ENCODE assay signal across 7 cellular contexts in genomic region chr5:122458278-122458872, GRCh38.
A peak's percentile ranks its signal among the peaks of the same experiment; 100 is the strongest.
DNase-seq lines count a peak whose midpoint lies in the region; ATAC-seq, FAIRE-seq and TF ChIP-seq lines count a peak whose summit lies in the region.

No MANE protein-coding gene starts in this region.

- H2AFZ ChIP-seq in Karpas-422 (ENCODE audit: low read length) = no peak overlapping the region
- no peak overlapping the region for H2AFZ ChIP-seq in mammary epithelial cell (ENCODE audit: low read depth, low read length)

- 89% methylated on average over 7 of the region's 8 CpGs for WGBS in mammary epithelial cell (ENCODE audit: low coverage, missing lambda C conversion rate)

- no TSS peak for BruUV-seq in mammary epithelial cell (replicated peaks; lab: Mats Ljungman, UMichigan)

- dilution Hi-C loops in mammary epithelial cell (cut with HindIII; ENCODE audit: low sequenced_read_pairs) = no loop called here

- peak; percentile 51 for FAIRE-seq in GM12891 (lab: Jason Lieb, UNC)

- H3K27ac ChIP-seq in Karpas-422 (ENCODE audit: low read length) = no peak overlapping the region
- H3K27ac ChIP-seq in mammary epithelial cell (ENCODE audit: insufficient read depth, low read depth, low read length) = no peak overlapping the region
- no peak overlapping the region for H3K27ac ChIP-seq in gastrocnemius medialis

- H3K9me2 ChIP-seq in Karpas-422 (replicated peaks; ENCODE audit: insufficient read depth, low read length) = no peaks in the 10 kb centered on the region

- no peaks in the 10 kb centered on the region for H3K4me1 Mint-ChIP-seq in progenitor cell of endocrine pancreas (ENCODE audit: low read depth)
- H3K4me1 Mint-ChIP-seq in stimulated activated naive CD8-positive, alpha-beta T cell treated with anti-CD3 and anti-CD28 coated beads, Interleukin-15, amount 100 ng/mL, for 72 hours = no peaks in the 10 kb centered on the region

- H4K20me1 ChIP-seq in Karpas-422 (ENCODE audit: insufficient read depth, low read depth, low read length) (no peaks in the 10 kb centered on the region), mammary epithelial cell (ENCODE audit: insufficient read depth, low read length) (no peaks in the 10 kb centered on the region)

- no peak overlapping the region for H3K4me2 ChIP-seq in Karpas-422 (ENCODE audit: low read depth, low read length, poor library complexity, severe bottlenecking)
- no peak overlapping the region for H3K4me2 ChIP-seq in mammary epithelial cell (ENCODE audit: insufficient read depth, low read depth, low read length)

- no peak overlapping the region for H3K27ac Mint-ChIP-seq in progenitor cell of endocrine pancreas
- no peak overlapping the region for H3K27ac Mint-ChIP-seq in stimulated activated naive CD8-positive, alpha-beta T cell treated with anti-CD3 and anti-CD28 coated beads, Interleukin-15, amount 100 ng/mL, for 72 hours

- peak; percentile 7 for DNase-seq in GM12891 (ENCODE audit: insufficient read length, low spot score)
- peak; percentile 69 for DNase-seq in Karpas-422
- no peak for DNase-seq in mammary epithelial cell
- DNase-seq in progenitor cell of endocrine pancreas (ENCODE audit: low spot score, unreplicated experiment) = no peak
- DNase-seq in gastrocnemius medialis = no peak
- DNase-seq in stimulated activated naive CD8-positive, alpha-beta T cell treated with anti-CD3 and anti-CD28 coated beads, Interleukin-15, amount 100 ng/mL, for 72 hours = no peak

- CTCF ChIA-PET in mammary epithelial cell (lab: Charles Lee; ENCODE audit: low non-redundant PET) = no interaction called here

- intact Hi-C loops in mammary epithelial cell (cut with micrococcal nuclease) = no loop called here
- intact Hi-C loops in gastrocnemius medialis (cut with DNase I; ENCODE audit: low total_unique reads) = no loop called here

- H3K79me2 ChIP-seq in Karpas-422 (ENCODE audit: low read length) (no peaks in the 10 kb centered on the region), mammary epithelial cell (ENCODE audit: insufficient read depth, low read length) (no peaks in the 10 kb centered on the region)

- H3K27me3 Mint-ChIP-seq in progenitor cell of endocrine pancreas = no peaks in the 10 kb centered on the region
- peaks cover 14% of the 10 kb centered on the region for H3K27me3 Mint-ChIP-seq in stimulated activated naive CD8-positive, alpha-beta T cell treated with anti-CD3 and anti-CD28 coated beads, Interleukin-15, amount 100 ng/mL, for 72 hours

- H3K9me3 ChIP-seq in Karpas-422 (ENCODE audit: low read length) (no peaks in the 10 kb centered on the region), mammary epithelial cell (replicated peaks; ENCODE audit: insufficient read depth, low read length) (no peaks in the 10 kb centered on the region), gastrocnemius medialis (no peaks in the 10 kb centered on the region)

- in situ Hi-C loops in mammary epithelial cell (cut with MboI; ENCODE audit: low sequenced_read_pairs in 2 of 2) (no loop called here), gastrocnemius medialis (cut with MboI; ENCODE audit: low sequenced_read_pairs in 4 of 4) (no loop called here)

- ATAC-seq in GM21576 (IDR thresholded peaks at IDR 0.05; ENCODE audit: unreplicated experiment) (peak; percentile 79), gastrocnemius medialis (no peak)
- ATAC-seq in stimulated activated naive CD8-positive, alpha-beta T cell treated with anti-CD3 and anti-CD28 coated beads, Interleukin-15, amount 100 ng/mL, for 72 hours = no peak

- H3K9ac ChIP-seq in Karpas-422 (ENCODE audit: low read length) = no peak overlapping the region
- no peak overlapping the region for H3K9ac ChIP-seq in mammary epithelial cell (ENCODE audit: insufficient read depth, low read length)

- H3K4me3 ChIP-seq in Karpas-422 (ENCODE audit: low read length) = no peak overlapping the region
- H3K4me3 ChIP-seq in mammary epithelial cell (replicated peaks in 1 of 3; ENCODE audit: insufficient read depth in 1 of 3, low read depth in 2 of 3, low read length in 3 of 3) = no peak overlapping the region
- no peak overlapping the region for H3K4me3 ChIP-seq in gastrocnemius medialis

- peak; percentile 64 to 72 for TF ChIP-seq CTCF in mammary epithelial cell (conservative IDR thresholded peaks at IDR 0.05 in 1 of 2, IDR thresholded peaks at IDR 0.05 in 1 of 2; ENCODE audit: extremely low read depth in 1 of 2, insufficient read depth in 1 of 2, low read depth in 1 of 2, low read length in 2 of 2)
- TF ChIP-seq CTCF in progenitor cell of endocrine pancreas (IDR thresholded peaks at IDR 0.05; ENCODE audit: unreplicated experiment) = peak; percentile 58
- peak in 1 of 5 experiments; percentile 27 for TF ChIP-seq CTCF in gastrocnemius medialis (IDR thresholded peaks at IDR 0.05 in 4 of 5, conservative IDR thresholded peaks at IDR 0.05 in 1 of 5)

- no peaks in the 10 kb centered on the region for H3K27me3 ChIP-seq in Karpas-422 (ENCODE audit: low read length)
- H3K27me3 ChIP-seq in mammary epithelial cell (ENCODE audit: insufficient read depth, low read length) = peaks cover 2% of the 10 kb centered on the region
- H3K27me3 ChIP-seq in gastrocnemius medialis = no peaks in the 10 kb centered on the region

- no peaks in the 10 kb centered on the region for H3K9me3 Mint-ChIP-seq in progenitor cell of endocrine pancreas (ENCODE audit: low read depth)
- no peaks in the 10 kb centered on the region for H3K9me3 Mint-ChIP-seq in stimulated activated naive CD8-positive, alpha-beta T cell treated with anti-CD3 and anti-CD28 coated beads, Interleukin-15, amount 100 ng/mL, for 72 hours

- no peak for TF ChIP-seq POLR2A in GM12891 (IDR thresholded peaks at IDR 0.05; ENCODE audit: low read depth, low read length)
- no peak for TF ChIP-seq POLR2A in gastrocnemius medialis (IDR thresholded peaks at IDR 0.05)

- H3K36me3 Mint-ChIP-seq in progenitor cell of endocrine pancreas (ENCODE audit: insufficient read depth) = peaks cover 4% of the 10 kb centered on the region

- no peaks in the 10 kb centered on the region for H3K36me3 ChIP-seq in Karpas-422 (ENCODE audit: insufficient read depth, low read length)
- no peaks in the 10 kb centered on the region for H3K36me3 ChIP-seq in mammary epithelial cell (ENCODE audit: insufficient read depth, low read length)
- no peaks in the 10 kb centered on the region for H3K36me3 ChIP-seq in gastrocnemius medialis

- H3K4me1 ChIP-seq in Karpas-422 (ENCODE audit: low read length) (no peaks in the 10 kb centered on the region), mammary epithelial cell (ENCODE audit: insufficient read depth, low read length) (no peaks in the 10 kb centered on the region), gastrocnemius medialis (no peaks in the 10 kb centered on the region)

- no peak overlapping the region for H3K4me3 Mint-ChIP-seq in progenitor cell of endocrine pancreas (ENCODE audit: low read depth)
- H3K4me3 Mint-ChIP-seq in stimulated activated naive CD8-positive, alpha-beta T cell treated with anti-CD3 and anti-CD28 coated beads, Interleukin-15, amount 100 ng/mL, for 72 hours = no peak overlapping the region

TF ChIP-seq in GM12891, 5 proteins besides CTCF, POLR2A, EP300 and RAD21:
- TF ChIP-seq POLR2AphosphoS5 (IDR thresholded peaks at IDR 0.05; ENCODE audit: low read depth, low read length) (no peak), TAF1 (IDR thresholded peaks at IDR 0.05; ENCODE audit: low read depth, low read length) (no peak), SPI1 (IDR thresholded peaks at IDR 0.05; ENCODE audit: low read depth, low read length) (no peak), PAX5 (IDR thresholded peaks at IDR 0.05; ENCODE audit: insufficient read depth, low read length, severe bottlenecking) (no peak), POU2F2 (IDR thresholded peaks at IDR 0.05; ENCODE audit: low read depth, low read length) (no peak)

Comparison
In these comparisons a context has a peak if more than half of its experiments do, and no peak if none do; other contexts are left out.
1. DNase-seq: peak in GM12891 (single experiment) and Karpas-422 (single experiment); none in mammary epithelial cell (single experiment), progenitor cell of endocrine pancreas (single experiment), gastrocnemius medialis (0 of 2) and stimulated activated naive CD8-positive, alpha-beta T cell treated with anti-CD3 and anti-CD28 coated beads, Interleukin-15, amount 100 ng/mL, for 72 hours (0 of 2).